18 cellular contexts compared by ENCODE assay signal in genomic region chr12:104999347-104999685, GRCh38.
"Had no signal": no experiment of that assay in that cellular context is flagged by ENCODE, and none has a peak within 500 bp of the region (broad histone marks: within the 10 kb centered on the region; RNA-seq: fewer than 3 reads in every experiment).

No MANE protein-coding gene starts in this region.

- DNase-seq: activated CD4-positive, alpha-beta T cell treated with anti-CD3 and anti-CD28 coated beads for 48 hours; activated CD4-positive, alpha-beta T cell treated with anti-CD3 and anti-CD28 coated beads, Interleukin-2, amount 50 U/mL, for 4 hours; activated CD4-positive, CD25-positive, alpha-beta regulatory T cell treated with anti-CD3 and anti-CD28 coated beads, Interleukin-2, amount 50 U/mL, for 72 hours; activated CD8-positive, alpha-beta memory T cell treated with anti-CD3 and anti-CD28 coated beads, Interleukin-2, amount 10 ng/mL, durations not matched to agents 7 days and 5 days; activated effector memory CD4-positive, alpha-beta T cell treated with anti-CD3 and anti-CD28 coated beads, Interleukin-2, amount 50 U/mL, for 16 hours; activated naive CD4-positive, alpha-beta T cell treated with anti-CD3 and anti-CD28 coated beads for 36 hours; activated T-cell treated with anti-CD3 and anti-CD28 coated beads, Interleukin-2, amount 50 U/mL, for 24 hours; caudate nucleus; MG63; MV-4-11; NCI-H1694; NCI-H226; NCI-H526 treated with DMSO at 0.1 percent for 48 hours; NCI-H82; OCI-M1 had no signal

- H3K27me3 Mint-ChIP-seq: activated CD8-positive, alpha-beta memory T cell treated with anti-CD3 and anti-CD28 coated beads, Interleukin-2, amount 10 ng/mL, durations not matched to agents 7 days and 5 days; activated naive CD8-positive, alpha-beta T cell; activated T-cell treated with anti-CD3 and anti-CD28 coated beads, Interleukin-2, amount 50 U/mL, for 24 hours had no signal

- H3K4me1 Mint-ChIP-seq: activated CD8-positive, alpha-beta memory T cell treated with anti-CD3 and anti-CD28 coated beads, Interleukin-2, amount 10 ng/mL, durations not matched to agents 7 days and 5 days; WTC11 had no signal

- H3K27ac Mint-ChIP-seq: activated CD8-positive, alpha-beta memory T cell treated with anti-CD3 and anti-CD28 coated beads, Interleukin-2, amount 10 ng/mL, durations not matched to agents 7 days and 5 days; activated naive CD4-positive, alpha-beta T cell treated with anti-CD3 and anti-CD28 coated beads for 36 hours; activated naive CD8-positive, alpha-beta T cell; activated T-cell treated with anti-CD3 and anti-CD28 coated beads, Interleukin-2, amount 50 U/mL, for 24 hours; T-helper 1 cell treated with Interleukin-12 subunit alpha and Interleukin-12 subunit beta and Interleukin-4 antibody, amounts not matched to agents 30 μg/mL and 1 μg/mL, for 36 hours; WTC11 had no signal

- H3K9me3 Mint-ChIP-seq: WTC11 had no signal

- H3K4me3 Mint-ChIP-seq: activated CD8-positive, alpha-beta memory T cell treated with anti-CD3 and anti-CD28 coated beads, Interleukin-2, amount 10 ng/mL, durations not matched to agents 7 days and 5 days; activated naive CD4-positive, alpha-beta T cell treated with anti-CD3 and anti-CD28 coated beads for 36 hours; activated naive CD8-positive, alpha-beta T cell; activated T-cell treated with anti-CD3 and anti-CD28 coated beads, Interleukin-2, amount 50 U/mL, for 24 hours; T-helper 1 cell treated with Interleukin-12 subunit alpha and Interleukin-12 subunit beta and Interleukin-4 antibody, amounts not matched to agents 30 μg/mL and 1 μg/mL, for 36 hours; WTC11 had no signal
